In the genomic region with DNA sequence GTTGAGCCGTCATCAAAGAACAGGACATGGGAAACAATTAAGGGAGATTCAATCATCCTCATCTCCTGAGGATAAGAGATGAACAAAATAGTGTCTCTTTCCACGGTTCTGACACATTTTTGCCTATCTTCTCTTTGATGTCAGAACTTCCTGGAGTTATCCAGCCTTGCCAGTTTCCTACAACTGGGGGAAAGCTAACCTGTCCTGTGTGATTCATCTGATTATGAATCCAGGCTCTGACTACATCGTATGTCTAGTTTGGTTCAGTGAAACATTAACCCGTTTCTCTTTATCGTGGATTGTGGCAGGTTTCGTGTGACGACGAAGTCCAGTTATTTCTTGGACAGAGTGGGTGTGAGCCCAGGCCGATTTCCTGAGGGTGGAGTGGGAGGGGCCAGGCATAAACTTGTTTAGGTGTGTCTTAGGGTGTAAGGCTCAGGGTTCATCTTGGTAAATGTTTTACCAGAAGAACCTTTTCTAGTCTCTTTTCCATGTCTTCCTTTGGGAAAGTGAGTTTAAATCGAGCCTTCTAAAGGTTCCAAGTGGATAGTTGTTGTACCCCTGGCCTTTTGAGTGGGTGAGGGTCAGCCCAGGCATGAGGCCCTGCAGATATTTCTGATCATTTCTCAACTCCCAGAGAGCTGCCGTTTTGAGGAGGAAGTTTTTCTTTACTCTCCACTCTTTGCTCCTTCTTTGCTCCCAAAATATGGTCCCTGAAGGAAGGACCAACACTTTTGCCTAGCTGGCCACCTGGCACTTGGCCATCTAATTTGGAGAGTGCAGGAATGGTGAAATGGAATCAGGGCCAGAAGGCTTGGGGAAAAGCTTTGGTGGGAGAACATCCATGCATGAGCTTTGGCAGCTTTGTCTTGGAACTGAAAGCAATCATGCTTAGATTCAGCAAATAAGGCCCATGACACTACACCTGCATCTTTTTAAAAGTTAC, we compare ENCODE assay signal across 1 cellular context.
TF ChIP-seq lines count a peak whose summit lies in the region.

No MANE protein-coding gene starts in this region.

TF ChIP-seq in HepG2, 621 proteins besides CTCF, POLR2A, EP300 and RAD21 (continued from another document and continues in another):
- TF ChIP-seq MAFF (IDR thresholded peaks at IDR 0.05; ENCODE audit: low read depth, low read length), result 0 out of 2 replicates have a peak, but pooled peaks have one; percentile 11
- peak; percentile 66; the same call in 1 of the 2 replicates for TF ChIP-seq RFXAP (CRISPR knock-in tag; IDR thresholded peaks at IDR 0.05; ENCODE audit: borderline replicate concordance)
- peak; percentile 95 for TF ChIP-seq MIXL1 (CRISPR knock-in tag; IDR thresholded peaks at IDR 0.05)
- TF ChIP-seq YEATS4 (CRISPR knock-in tag; IDR thresholded peaks at IDR 0.05; ENCODE audit: borderline replicate concordance), result peak; percentile 57; the same call in 1 of the 2 replicates
- TF ChIP-seq, protein P1, sequence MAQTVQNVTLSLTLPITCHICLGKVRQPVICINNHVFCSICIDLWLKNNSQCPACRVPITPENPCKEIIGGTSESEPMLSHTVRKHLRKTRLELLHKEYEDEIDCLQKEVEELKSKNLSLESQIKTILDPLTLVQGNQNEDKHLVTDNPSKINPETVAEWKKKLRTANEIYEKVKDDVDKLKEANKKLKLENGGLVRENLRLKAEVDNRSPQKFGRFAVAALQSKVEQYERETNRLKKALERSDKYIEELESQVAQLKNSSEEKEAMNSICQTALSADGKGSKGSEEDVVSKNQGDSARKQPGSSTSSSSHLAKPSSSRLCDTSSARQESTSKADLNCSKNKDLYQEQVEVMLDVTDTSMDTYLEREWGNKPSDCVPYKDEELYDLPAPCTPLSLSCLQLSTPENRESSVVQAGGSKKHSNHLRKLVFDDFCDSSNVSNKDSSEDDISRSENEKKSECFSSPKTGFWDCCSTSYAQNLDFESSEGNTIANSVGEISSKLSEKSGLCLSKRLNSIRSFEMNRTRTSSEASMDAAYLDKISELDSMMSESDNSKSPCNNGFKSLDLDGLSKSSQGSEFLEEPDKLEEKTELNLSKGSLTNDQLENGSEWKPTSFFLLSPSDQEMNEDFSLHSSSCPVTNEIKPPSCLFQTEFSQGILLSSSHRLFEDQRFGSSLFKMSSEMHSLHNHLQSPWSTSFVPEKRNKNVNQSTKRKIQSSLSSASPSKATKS (CRISPR knock-in tag; IDR thresholded peaks at IDR 0.05), result peak; percentile 58; the same call in 1 of the 2 replicates
- peak; percentile 80; the same call in 1 of the 2 replicates for TF ChIP-seq TSC22D2 (CRISPR knock-in tag; IDR thresholded peaks at IDR 0.05; ENCODE audit: borderline replicate concordance)
- peak; percentile 22; the same call in 1 of the 2 replicates for TF ChIP-seq SMC3 (IDR thresholded peaks at IDR 0.05; ENCODE audit: low read length)
- TF ChIP-seq SAFB2 (CRISPR knock-in tag; IDR thresholded peaks at IDR 0.05; ENCODE audit: borderline replicate concordance, low read depth), result no peak; the same call in 1 of the 2 replicates
- no peak; the same call in 1 of the 2 replicates for TF ChIP-seq NFYC (CRISPR knock-in tag; IDR thresholded peaks at IDR 0.05)
- no peak for TF ChIP-seq PAWR (CRISPR knock-in tag; IDR thresholded peaks at IDR 0.05; ENCODE audit: borderline replicate concordance)
- TF ChIP-seq, protein P2, sequence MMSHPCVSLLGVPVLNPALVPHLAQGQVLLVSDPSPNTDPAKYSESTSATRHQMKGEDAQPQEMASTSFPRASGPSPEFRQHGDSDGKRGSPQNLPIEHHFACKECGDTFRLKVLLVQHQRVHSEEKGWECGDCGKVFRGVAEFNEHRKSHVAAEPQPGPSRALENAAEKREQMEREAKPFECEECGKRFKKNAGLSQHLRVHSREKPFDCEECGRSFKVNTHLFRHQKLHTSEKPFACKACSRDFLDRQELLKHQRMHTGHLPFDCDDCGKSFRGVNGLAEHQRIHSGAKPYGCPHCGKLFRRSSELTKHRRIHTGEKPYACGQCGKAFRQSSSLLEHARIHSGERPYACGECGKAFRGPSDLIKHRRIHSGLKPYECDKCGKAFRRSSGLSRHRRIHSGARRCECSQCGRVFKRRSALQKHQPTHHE (CRISPR knock-in tag; IDR thresholded peaks at IDR 0.05; ENCODE audit: borderline replicate concordance), result peak; percentile 69
- TF ChIP-seq SATB2 (CRISPR knock-in tag; IDR thresholded peaks at IDR 0.05), result no peak
- TF ChIP-seq TAF1 (CRISPR knock-in tag; IDR thresholded peaks at IDR 0.05), result peak; percentile 51; the same call in 1 of the 2 replicates
- TF ChIP-seq ARID2 (CRISPR knock-in tag; IDR thresholded peaks at IDR 0.05; ENCODE audit: borderline replicate concordance), result peak; percentile 33; the same call in 1 of the 2 replicates
- TF ChIP-seq ZSCAN21 (CRISPR knock-in tag; IDR thresholded peaks at IDR 0.05; ENCODE audit: borderline replicate concordance), result peak; percentile 64
- peak; percentile 36 for TF ChIP-seq ZNF547 (CRISPR knock-in tag; IDR thresholded peaks at IDR 0.05)
- TF ChIP-seq ZSCAN31 (CRISPR knock-in tag; IDR thresholded peaks at IDR 0.05; ENCODE audit: low read depth), result no peak
- TF ChIP-seq IRF2 (CRISPR knock-in tag; IDR thresholded peaks at IDR 0.05), result peak; percentile 79
- TF ChIP-seq, protein P3, sequence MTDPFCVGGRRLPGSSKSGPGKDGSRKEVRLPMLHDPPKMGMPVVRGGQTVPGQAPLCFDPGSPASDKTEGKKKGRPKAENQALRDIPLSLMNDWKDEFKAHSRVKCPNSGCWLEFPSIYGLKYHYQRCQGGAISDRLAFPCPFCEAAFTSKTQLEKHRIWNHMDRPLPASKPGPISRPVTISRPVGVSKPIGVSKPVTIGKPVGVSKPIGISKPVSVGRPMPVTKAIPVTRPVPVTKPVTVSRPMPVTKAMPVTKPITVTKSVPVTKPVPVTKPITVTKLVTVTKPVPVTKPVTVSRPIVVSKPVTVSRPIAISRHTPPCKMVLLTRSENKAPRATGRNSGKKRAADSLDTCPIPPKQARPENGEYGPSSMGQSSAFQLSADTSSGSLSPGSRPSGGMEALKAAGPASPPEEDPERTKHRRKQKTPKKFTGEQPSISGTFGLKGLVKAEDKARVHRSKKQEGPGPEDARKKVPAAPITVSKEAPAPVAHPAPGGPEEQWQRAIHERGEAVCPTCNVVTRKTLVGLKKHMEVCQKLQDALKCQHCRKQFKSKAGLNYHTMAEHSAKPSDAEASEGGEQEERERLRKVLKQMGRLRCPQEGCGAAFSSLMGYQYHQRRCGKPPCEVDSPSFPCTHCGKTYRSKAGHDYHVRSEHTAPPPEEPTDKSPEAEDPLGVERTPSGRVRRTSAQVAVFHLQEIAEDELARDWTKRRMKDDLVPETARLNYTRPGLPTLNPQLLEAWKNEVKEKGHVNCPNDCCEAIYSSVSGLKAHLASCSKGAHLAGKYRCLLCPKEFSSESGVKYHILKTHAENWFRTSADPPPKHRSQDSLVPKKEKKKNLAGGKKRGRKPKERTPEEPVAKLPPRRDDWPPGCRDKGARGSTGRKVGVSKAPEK (CRISPR knock-in tag; IDR thresholded peaks at IDR 0.05; ENCODE audit: borderline replicate concordance), result peak; percentile 90; the same call in 1 of the 2 replicates
- TF ChIP-seq PPARG (CRISPR knock-in tag; conservative IDR thresholded peaks at IDR 0.05), result peak; percentile 69
- no peak for TF ChIP-seq ZNF713 (CRISPR knock-in tag; IDR thresholded peaks at IDR 0.05)
- peak; percentile 98 for TF ChIP-seq ELF3 (CRISPR knock-in tag; IDR thresholded peaks at IDR 0.05)
- TF ChIP-seq SRY (CRISPR knock-in tag; IDR thresholded peaks at IDR 0.05), result 0 out of 2 replicates have a peak, but pooled peaks have one; percentile 40
- TF ChIP-seq, protein P4, sequence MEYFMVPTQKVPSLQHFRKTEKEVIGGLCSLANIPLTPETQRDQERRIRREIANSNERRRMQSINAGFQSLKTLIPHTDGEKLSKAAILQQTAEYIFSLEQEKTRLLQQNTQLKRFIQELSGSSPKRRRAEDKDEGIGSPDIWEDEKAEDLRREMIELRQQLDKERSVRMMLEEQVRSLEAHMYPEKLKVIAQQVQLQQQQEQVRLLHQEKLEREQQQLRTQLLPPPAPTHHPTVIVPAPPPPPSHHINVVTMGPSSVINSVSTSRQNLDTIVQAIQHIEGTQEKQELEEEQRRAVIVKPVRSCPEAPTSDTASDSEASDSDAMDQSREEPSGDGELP (IDR thresholded peaks at IDR 0.05; ENCODE audit: borderline replicate concordance, low read depth), result peak; percentile 66; the same call in 1 of the 2 replicates
- TF ChIP-seq NR2F1 (CRISPR knock-in tag; IDR thresholded peaks at IDR 0.05), result peak; percentile 20 to 28; a peak in 1 of 4 replicates
- TF ChIP-seq SRSF9 (IDR thresholded peaks at IDR 0.05; ENCODE audit: borderline replicate concordance, insufficient read depth, low read depth, low read length, poor library complexity, severe bottlenecking), result no peak
- TF ChIP-seq, protein P5, sequence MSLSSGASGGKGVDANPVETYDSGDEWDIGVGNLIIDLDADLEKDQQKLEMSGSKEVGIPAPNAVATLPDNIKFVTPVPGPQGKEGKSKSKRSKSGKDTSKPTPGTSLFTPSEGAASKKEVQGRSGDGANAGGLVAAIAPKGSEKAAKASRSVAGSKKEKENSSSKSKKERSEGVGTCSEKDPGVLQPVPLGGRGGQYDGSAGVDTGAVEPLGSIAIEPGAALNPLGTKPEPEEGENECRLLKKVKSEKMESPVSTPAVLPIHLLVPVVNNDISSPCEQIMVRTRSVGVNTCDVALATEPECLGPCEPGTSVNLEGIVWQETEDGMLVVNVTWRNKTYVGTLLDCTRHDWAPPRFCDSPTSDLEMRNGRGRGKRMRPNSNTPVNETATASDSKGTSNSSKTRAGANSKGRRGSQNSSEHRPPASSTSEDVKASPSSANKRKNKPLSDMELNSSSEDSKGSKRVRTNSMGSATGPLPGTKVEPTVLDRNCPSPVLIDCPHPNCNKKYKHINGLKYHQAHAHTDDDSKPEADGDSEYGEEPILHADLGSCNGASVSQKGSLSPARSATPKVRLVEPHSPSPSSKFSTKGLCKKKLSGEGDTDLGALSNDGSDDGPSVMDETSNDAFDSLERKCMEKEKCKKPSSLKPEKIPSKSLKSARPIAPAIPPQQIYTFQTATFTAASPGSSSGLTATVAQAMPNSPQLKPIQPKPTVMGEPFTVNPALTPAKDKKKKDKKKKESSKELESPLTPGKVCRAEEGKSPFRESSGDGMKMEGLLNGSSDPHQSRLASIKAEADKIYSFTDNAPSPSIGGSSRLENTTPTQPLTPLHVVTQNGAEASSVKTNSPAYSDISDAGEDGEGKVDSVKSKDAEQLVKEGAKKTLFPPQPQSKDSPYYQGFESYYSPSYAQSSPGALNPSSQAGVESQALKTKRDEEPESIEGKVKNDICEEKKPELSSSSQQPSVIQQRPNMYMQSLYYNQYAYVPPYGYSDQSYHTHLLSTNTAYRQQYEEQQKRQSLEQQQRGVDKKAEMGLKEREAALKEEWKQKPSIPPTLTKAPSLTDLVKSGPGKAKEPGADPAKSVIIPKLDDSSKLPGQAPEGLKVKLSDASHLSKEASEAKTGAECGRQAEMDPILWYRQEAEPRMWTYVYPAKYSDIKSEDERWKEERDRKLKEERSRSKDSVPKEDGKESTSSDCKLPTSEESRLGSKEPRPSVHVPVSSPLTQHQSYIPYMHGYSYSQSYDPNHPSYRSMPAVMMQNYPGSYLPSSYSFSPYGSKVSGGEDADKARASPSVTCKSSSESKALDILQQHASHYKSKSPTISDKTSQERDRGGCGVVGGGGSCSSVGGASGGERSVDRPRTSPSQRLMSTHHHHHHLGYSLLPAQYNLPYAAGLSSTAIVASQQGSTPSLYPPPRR (CRISPR knock-in tag; IDR thresholded peaks at IDR 0.05; ENCODE audit: borderline replicate concordance), result peak; percentile 81; the same call in 1 of the 2 replicates
- TF ChIP-seq KLF6 (CRISPR knock-in tag; IDR thresholded peaks at IDR 0.05), result 0 out of 2 replicates have a peak, but pooled peaks have one; percentile 19
- peak; percentile 93; the same call in 1 of the 2 replicates for TF ChIP-seq ZBTB20 (CRISPR knock-in tag; IDR thresholded peaks at IDR 0.05; ENCODE audit: borderline replicate concordance, low read depth)
- TF ChIP-seq, protein P6, sequence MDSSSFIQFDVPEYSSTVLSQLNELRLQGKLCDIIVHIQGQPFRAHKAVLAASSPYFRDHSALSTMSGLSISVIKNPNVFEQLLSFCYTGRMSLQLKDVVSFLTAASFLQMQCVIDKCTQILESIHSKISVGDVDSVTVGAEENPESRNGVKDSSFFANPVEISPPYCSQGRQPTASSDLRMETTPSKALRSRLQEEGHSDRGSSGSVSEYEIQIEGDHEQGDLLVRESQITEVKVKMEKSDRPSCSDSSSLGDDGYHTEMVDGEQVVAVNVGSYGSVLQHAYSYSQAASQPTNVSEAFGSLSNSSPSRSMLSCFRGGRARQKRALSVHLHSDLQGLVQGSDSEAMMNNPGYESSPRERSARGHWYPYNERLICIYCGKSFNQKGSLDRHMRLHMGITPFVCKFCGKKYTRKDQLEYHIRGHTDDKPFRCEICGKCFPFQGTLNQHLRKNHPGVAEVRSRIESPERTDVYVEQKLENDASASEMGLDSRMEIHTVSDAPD (CRISPR knock-in tag; IDR thresholded peaks at IDR 0.05), result peak; percentile 87; the same call in 1 of the 2 replicates
- TF ChIP-seq ATF1 (CRISPR knock-in tag; IDR thresholded peaks at IDR 0.05), result peak; percentile 81
- TF ChIP-seq GATAD2A (CRISPR knock-in tag; IDR thresholded peaks at IDR 0.05), result peak; percentile 99
- TF ChIP-seq KLF9 (CRISPR knock-in tag; IDR thresholded peaks at IDR 0.05; ENCODE audit: low read depth), result peak; percentile 83; the same call in 1 of the 2 replicates
- TF ChIP-seq, protein P7, sequence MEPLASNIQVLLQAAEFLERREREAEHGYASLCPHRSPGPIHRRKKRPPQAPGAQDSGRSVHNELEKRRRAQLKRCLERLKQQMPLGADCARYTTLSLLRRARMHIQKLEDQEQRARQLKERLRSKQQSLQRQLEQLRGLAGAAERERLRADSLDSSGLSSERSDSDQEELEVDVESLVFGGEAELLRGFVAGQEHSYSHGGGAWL (CRISPR knock-in tag; IDR thresholded peaks at IDR 0.05), result no peak
- peak; percentile 91 for TF ChIP-seq SP5 (CRISPR knock-in tag; IDR thresholded peaks at IDR 0.05; ENCODE audit: borderline replicate concordance, low read depth)
- TF ChIP-seq ELF1 (CRISPR knock-in tag; IDR thresholded peaks at IDR 0.05), result peak; percentile 48; the same call in 1 of the 2 replicates
- TF ChIP-seq ERF (CRISPR knock-in tag; IDR thresholded peaks at IDR 0.05), result peak; percentile 87; the same call in 1 of the 2 replicates
- TF ChIP-seq CBX2 (IDR thresholded peaks at IDR 0.05; ENCODE audit: low read depth, low read length), result no peak
- no peak for TF ChIP-seq CBX2 (CRISPR knock-in tag; IDR thresholded peaks at IDR 0.05; ENCODE audit: low read depth)
- TF ChIP-seq SP140L (CRISPR knock-in tag; IDR thresholded peaks at IDR 0.05; ENCODE audit: borderline replicate concordance), result peak; percentile 89; the same call in 1 of the 2 replicates
- TF ChIP-seq, protein P8, sequence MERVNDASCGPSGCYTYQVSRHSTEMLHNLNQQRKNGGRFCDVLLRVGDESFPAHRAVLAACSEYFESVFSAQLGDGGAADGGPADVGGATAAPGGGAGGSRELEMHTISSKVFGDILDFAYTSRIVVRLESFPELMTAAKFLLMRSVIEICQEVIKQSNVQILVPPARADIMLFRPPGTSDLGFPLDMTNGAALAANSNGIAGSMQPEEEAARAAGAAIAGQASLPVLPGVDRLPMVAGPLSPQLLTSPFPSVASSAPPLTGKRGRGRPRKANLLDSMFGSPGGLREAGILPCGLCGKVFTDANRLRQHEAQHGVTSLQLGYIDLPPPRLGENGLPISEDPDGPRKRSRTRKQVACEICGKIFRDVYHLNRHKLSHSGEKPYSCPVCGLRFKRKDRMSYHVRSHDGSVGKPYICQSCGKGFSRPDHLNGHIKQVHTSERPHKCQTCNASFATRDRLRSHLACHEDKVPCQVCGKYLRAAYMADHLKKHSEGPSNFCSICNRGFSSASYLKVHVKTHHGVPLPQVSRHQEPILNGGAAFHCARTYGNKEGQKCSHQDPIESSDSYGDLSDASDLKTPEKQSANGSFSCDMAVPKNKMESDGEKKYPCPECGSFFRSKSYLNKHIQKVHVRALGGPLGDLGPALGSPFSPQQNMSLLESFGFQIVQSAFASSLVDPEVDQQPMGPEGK (CRISPR knock-in tag; IDR thresholded peaks at IDR 0.05), result peak; percentile 91
- TF ChIP-seq HHEX (CRISPR knock-in tag; IDR thresholded peaks at IDR 0.05), result no peak
- TF ChIP-seq TCF7 (IDR thresholded peaks at IDR 0.05; ENCODE audit: low read depth), result peak; percentile 78
